2 cellular contexts compared by ENCODE assay signal in genomic region chr12:31585271-31585670, GRCh38.
TF ChIP-seq lines count a peak whose summit lies in the region.

No MANE protein-coding gene starts in this region.

TF ChIP-seq in IMR-90, 13 proteins besides CTCF, POLR2A, EP300 and RAD21:
- TF ChIP-seq BHLHE40 (IDR thresholded peaks at IDR 0.05; ENCODE audit: low read depth, low read length), result no peak

TF ChIP-seq in K562, 482 proteins besides CTCF, POLR2A, EP300 and RAD21:
- TF ChIP-seq XRCC4 (IDR thresholded peaks at IDR 0.05; ENCODE audit: extremely low read depth, insufficient read depth, insufficient read length), result no peak
- TF ChIP-seq TCF3 (CRISPR knock-in tag; IDR thresholded peaks at IDR 0.05), result peak; percentile 50; the same call in 1 of the 2 replicates
TF ChIP-seq in K562: peak in this region for 1.
